Comparison of ENCODE assay signal across 17 cellular contexts in the genomic region with DNA sequence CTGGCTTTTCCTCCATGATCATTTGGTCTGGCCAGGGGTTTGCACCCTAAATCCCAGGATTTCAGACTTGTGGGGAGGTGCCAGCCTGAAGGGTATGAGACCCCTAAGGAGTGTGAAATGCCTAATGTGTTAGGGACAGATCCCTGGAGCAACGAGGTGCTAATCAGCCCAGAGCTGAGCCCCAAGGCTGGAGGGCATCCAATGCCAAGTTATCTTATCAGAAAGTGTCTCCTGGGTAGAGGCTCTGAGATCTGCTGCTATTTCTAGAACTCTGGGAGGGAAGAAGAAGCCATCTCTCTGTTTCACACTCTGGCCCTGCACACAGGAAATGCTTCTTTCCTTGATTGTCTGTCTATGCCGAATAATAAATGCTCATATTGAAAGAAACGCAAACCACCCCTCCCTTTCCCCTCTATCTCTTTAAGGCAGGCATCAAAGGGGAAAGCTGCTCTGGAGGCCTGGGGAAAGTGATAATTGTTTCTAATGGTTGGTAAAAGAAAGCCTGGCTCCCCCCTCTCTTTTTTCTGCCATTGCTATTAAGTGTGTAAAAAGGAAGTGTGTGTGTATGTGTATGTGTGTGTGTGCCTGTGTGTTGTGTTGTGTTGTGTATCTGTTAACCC.
DNase-seq lines count a peak whose midpoint lies in the region; ATAC-seq, FAIRE-seq and TF ChIP-seq lines count a peak whose summit lies in the region.
"Had no signal": no experiment of that assay in that cellular context is flagged by ENCODE, and none has a peak within 500 bp of the region (broad histone marks: within the 10 kb centered on the region; RNA-seq: fewer than 3 reads in every experiment).

No MANE protein-coding gene starts in this region.

- no peak overlapping the region for H3K4me3 Mint-ChIP-seq in Caco-2 (ENCODE audit: unreplicated experiment)
- H3K4me3 Mint-ChIP-seq: IgD-negative memory B cell had no signal

- H4K5ac ChIP-seq in H1 (ENCODE audit: insufficient read length, low read depth, low read length) = no peak overlapping the region

- no peaks in the 10 kb centered on the region for H3K4me1 Mint-ChIP-seq in Caco-2 (ENCODE audit: low read depth, unreplicated experiment)
- H3K4me1 Mint-ChIP-seq: IgD-negative memory B cell had no signal

- TF ChIP-seq POLR2A in H1 (IDR thresholded peaks at IDR 0.05; ENCODE audit: control extremely low read depth in 1 of 2, low read depth in 2 of 2, low read length in 2 of 2) (no peak), testis (IDR thresholded peaks at IDR 0.05) (no peak)

- peak; percentile 77 for ATAC-seq in left ventricle myocardium superior
- ATAC-seq in GM18511 (IDR thresholded peaks at IDR 0.05; ENCODE audit: unreplicated experiment) = no peak

- no peak overlapping the region for H2BK15ac ChIP-seq in H1 (ENCODE audit: low read length)

- no peak overlapping the region for H3K14ac ChIP-seq in H1 (ENCODE audit: insufficient read length)

- no peaks in the 10 kb centered on the region for H4K20me1 ChIP-seq in H1 (replicated peaks in 1 of 2; ENCODE audit: control insufficient read depth in 1 of 2, insufficient read depth in 2 of 2, low read length in 2 of 2)
- peaks cover 6% of the 10 kb centered on the region for H4K20me1 ChIP-seq in osteoblast (ENCODE audit: insufficient read depth, low read length)

- H3K4ac ChIP-seq in H1 (replicated peaks; ENCODE audit: insufficient read length, low read depth, low read length) = no peak overlapping the region

- H3K27ac ChIP-seq in H1 (ENCODE audit: low read depth, low read length) (no peak overlapping the region), testis (peak overlapping the region; percentile 20 to 60), osteoblast (ENCODE audit: low read depth, low read length) (no peak overlapping the region)
- H3K27ac ChIP-seq: C4-2B, SJCRH30 had no signal

- no peak overlapping the region for H3K27ac Mint-ChIP-seq in Caco-2 (ENCODE audit: unreplicated experiment)
- H3K27ac Mint-ChIP-seq: IgD-negative memory B cell had no signal

- peaks cover 2 to 6% (median 4%) of the 10 kb centered on the region in 4 experiments; a peak in 5 of 7 replicates for H3K4me1 ChIP-seq in H1 (replicated peaks in 1 of 4; ENCODE audit: control insufficient read depth in 3 of 4, insufficient read depth in 4 of 4, low read length in 3 of 4)
- H3K4me1 ChIP-seq in testis = peaks cover 28% of the 10 kb centered on the region
- no peaks in the 10 kb centered on the region for H3K4me1 ChIP-seq in Caco-2
- no peaks in the 10 kb centered on the region for H3K4me1 ChIP-seq in osteoblast (ENCODE audit: insufficient read depth, low read length)

- no peak overlapping the region for H4K8ac ChIP-seq in H1 (ENCODE audit: extremely low read depth, insufficient read depth, low read length)

- H3K4me2 ChIP-seq in H1 (ENCODE audit: insufficient read depth in 1 of 2, low read depth in 2 of 2, low read length in 2 of 2) (no peak overlapping the region), osteoblast (ENCODE audit: insufficient read depth, low read length) (no peak overlapping the region)

- no peak overlapping the region for H4K91ac ChIP-seq in H1 (replicated peaks; ENCODE audit: insufficient read length, low read length)

- no peak overlapping the region for H3K23ac ChIP-seq in H1 (ENCODE audit: insufficient read length)

- H2BK20ac ChIP-seq in H1 (ENCODE audit: low read length) = 0 out of 2 replicates have a peak overlapping the region, but pooled peaks have one; percentile 4

- no peaks in the 10 kb centered on the region; the same call in 1 of the 2 replicates for H3K79me1 ChIP-seq in H1 (ENCODE audit: low read depth, low read length)

- H3K4me3 ChIP-seq in H1 (ENCODE audit: extremely low read depth in 1 of 4, insufficient read depth in 2 of 4, low read depth in 3 of 4, low read length in 4 of 4) (no peak overlapping the region), testis (no peak overlapping the region), Caco-2 (ENCODE audit: low read depth, low read length) (no peak overlapping the region), osteoblast (ENCODE audit: insufficient read depth, low read length) (no peak overlapping the region)
- H3K4me3 ChIP-seq: SJCRH30 had no signal

- H3K9ac ChIP-seq in H1 (replicated peaks in 1 of 4; ENCODE audit: extremely low read depth in 1 of 4, low read depth in 3 of 4, low read length in 3 of 4) = no peak overlapping the region

- WGBS in H1 (ENCODE audit: extremely low coverage in 1 of 2, insufficient coverage in 1 of 2, insufficient read length in 1 of 2, insufficient replicate concordance in 2 of 2, low coverage in 1 of 2, low lambda C conversion rate in 2 of 2, missing lambda C conversion rate in 1 of 2), 2 experiments = 98% methylated on average over 3 of the region's 3 CpGs; no CpG with 5 or more reads in 1 of the 2 experiments
- WGBS in testis, 2 donors = 40 to 45% methylated on average over 3 of the region's 3 CpGs

- H3K27me3 ChIP-seq in H1 (replicated peaks in 1 of 4; ENCODE audit: control insufficient read depth in 3 of 4, extremely low read depth in 1 of 4, insufficient read depth in 3 of 4, low read length in 3 of 4) (no peaks in the 10 kb centered on the region), testis (no peaks in the 10 kb centered on the region), Caco-2 (replicated peaks; ENCODE audit: control insufficient read depth, insufficient read depth, low read length) (no peaks in the 10 kb centered on the region), osteoblast (ENCODE audit: insufficient read depth, low read length) (no peaks in the 10 kb centered on the region)
- H3K27me3 ChIP-seq: SJCRH30 had no signal

- H3K79me2 ChIP-seq in H1 (ENCODE audit: control insufficient read depth in 1 of 2, insufficient read depth in 2 of 2, low read length in 2 of 2) = no peaks in the 10 kb centered on the region
- H3K79me2 ChIP-seq in osteoblast (ENCODE audit: insufficient read depth, low read length) = no peaks in the 10 kb centered on the region

- no peak for TF ChIP-seq EP300 in H1 (IDR thresholded peaks at IDR 0.05; ENCODE audit: borderline replicate concordance in 1 of 2, low read depth in 2 of 2, low read length in 2 of 2)

- DNase-seq in OCI-M2 (lab: John Stamatoyannopoulos, UW; ENCODE audit: unreplicated experiment) (peak; percentile 36), H1 (ENCODE audit: low read depth in 1 of 2, low spot score in 2 of 2) (no peak), left ventricle myocardium superior (peak; percentile 49), testis (peak; percentile 69), Caco-2 (no peak), osteoblast (ENCODE audit: insufficient read length, low spot score, missing footprints) (no peak), C1 segment of cervical spinal cord (lab: John Stamatoyannopoulos, UW) (no peak)
- DNase-seq: DMS79, HCEC 1CT, NCI-H1417, NCI-H1930, NCI-H2171, SJCRH30 had no signal

- no peak overlapping the region for H2BK5ac ChIP-seq in H1 (ENCODE audit: low read depth, low read length)

- no peaks in the 10 kb centered on the region for H3K9me3 ChIP-seq in H1 (ENCODE audit: insufficient read depth in 2 of 2, low read depth in 1 of 2, low read length in 1 of 2)
- H3K9me3 ChIP-seq in testis = no peaks in the 10 kb centered on the region
- H3K9me3 ChIP-seq in Caco-2 = no peaks in the 10 kb centered on the region
- no peaks in the 10 kb centered on the region for H3K9me3 ChIP-seq in osteoblast (ENCODE audit: low read depth, low read length)
- H3K9me3 ChIP-seq: SJCRH30 had no signal

- TF ChIP-seq RAD21 in H1 (IDR thresholded peaks at IDR 0.05 in 1 of 2, conservative IDR thresholded peaks at IDR 0.05 in 1 of 2; ENCODE audit: low read depth in 2 of 2, low read length in 2 of 2) = no peak

- H3K27me3 Mint-ChIP-seq in Caco-2 (ENCODE audit: insufficient read depth, unreplicated experiment) = peaks cover 13% of the 10 kb centered on the region

- no peaks in the 10 kb centered on the region for H3K23me2 ChIP-seq in H1 (ENCODE audit: low read depth, low read length)

- H2AK5ac ChIP-seq in H1 (ENCODE audit: low read depth, low read length) = no peak overlapping the region

- H3K36me3 ChIP-seq in H1 (ENCODE audit: control insufficient read depth in 2 of 4, insufficient read depth in 4 of 4, low read length in 3 of 4) = no peaks in the 10 kb centered on the region
- H3K36me3 ChIP-seq in testis (ENCODE audit: low read depth, missing control alignments) = no peaks in the 10 kb centered on the region
- H3K36me3 ChIP-seq in Caco-2 (ENCODE audit: control insufficient read depth, insufficient read depth, low read length) = no peaks in the 10 kb centered on the region
- no peaks in the 10 kb centered on the region for H3K36me3 ChIP-seq in osteoblast (ENCODE audit: insufficient read depth, low read length)
- H3K36me3 ChIP-seq: SJCRH30 had no signal

- no peaks in the 10 kb centered on the region for H3K9me3 Mint-ChIP-seq in Caco-2 (ENCODE audit: unreplicated experiment)
- H3K9me3 Mint-ChIP-seq: IgD-negative memory B cell had no signal

- H2BK120ac ChIP-seq in H1 (replicated peaks; ENCODE audit: low read depth, low read length) = no peak overlapping the region

- H2BK12ac ChIP-seq in H1 (ENCODE audit: low read depth, low read length) = no peak overlapping the region

- H3K56ac ChIP-seq in H1 (replicated peaks; ENCODE audit: insufficient read length, low read depth, low read length) = no peak overlapping the region

- FAIRE-seq in H1 (lab: Jason Lieb, UNC) = no peak
- FAIRE-seq: GM12891 had no signal

- H2AFZ ChIP-seq in H1 (ENCODE audit: low read length) = no peak overlapping the region
- no peak overlapping the region for H2AFZ ChIP-seq in osteoblast (ENCODE audit: low read length)

- H3K18ac ChIP-seq in H1 (ENCODE audit: extremely low read depth, low read length) = no peak overlapping the region

- intact Hi-C loops in left ventricle myocardium superior (cut with micrococcal nuclease) (loop anchor here (2.0 kb wide), 1 partner anchor 65 kb away; no protein-coding TSS in a partner anchor), testis (cut with DNase I; ENCODE audit: low total_unique reads) (no loop called here), Caco-2 (cut with micrococcal nuclease; ENCODE audit: unreplicated experiment) (no loop called here)

- TF ChIP-seq CTCF in H1 (IDR thresholded peaks at IDR 0.05; ENCODE audit: control extremely low read depth in 1 of 3, insufficient read depth in 1 of 3, low read depth in 1 of 3, low read length in 3 of 3) (no peak), testis (IDR thresholded peaks at IDR 0.05) (no peak), Caco-2 (IDR thresholded peaks at IDR 0.05; ENCODE audit: insufficient read depth in 1 of 2, low read depth in 1 of 2, low read length in 1 of 2, severe bottlenecking in 1 of 2, unreplicated experiment in 1 of 2) (no peak), osteoblast (IDR thresholded peaks at IDR 0.05; ENCODE audit: extremely low read depth, low read depth, low read length) (no peak)

- no peaks in the 10 kb centered on the region for H3K36me3 Mint-ChIP-seq in Caco-2 (ENCODE audit: insufficient read depth, unreplicated experiment)
- H3K36me3 Mint-ChIP-seq: IgD-negative memory B cell had no signal

- CTCF ChIA-PET in H1 (lab: Charles Lee; ENCODE audit: partially characterized antibody) = interaction anchor here (1.9 kb wide), 1 partner anchor 35 kb away, joined by 5 read pairs; no protein-coding TSS in a partner anchor
- CTCF ChIA-PET in Caco-2 (lab: Charles Lee) = no interaction called here

- POLR2A ChIA-PET in H1 (lab: Charles Lee; ENCODE audit: partially characterized antibody) (no interaction called here), Caco-2 (lab: Charles Lee) (no interaction called here)

- no TSS peak for BruUV-seq in Caco-2 (replicated peaks; lab: Mats Ljungman, UMichigan)

Comparison
In these comparisons a context has a peak if more than half of its experiments do, and no peak if none do; other contexts are left out.
1. DNase-seq: peak in OCI-M2 (single experiment), left ventricle myocardium superior (single experiment) and testis (single experiment); none in H1 (0 of 2), Caco-2 (0 of 2), osteoblast (single experiment) and C1 segment of cervical spinal cord (0 of 14).
2. H3K27ac ChIP-seq: peak in testis (2 of 2); none in H1 (single experiment) and osteoblast (single experiment).